1 cellular context compared by ENCODE assay signal in the genomic region with DNA sequence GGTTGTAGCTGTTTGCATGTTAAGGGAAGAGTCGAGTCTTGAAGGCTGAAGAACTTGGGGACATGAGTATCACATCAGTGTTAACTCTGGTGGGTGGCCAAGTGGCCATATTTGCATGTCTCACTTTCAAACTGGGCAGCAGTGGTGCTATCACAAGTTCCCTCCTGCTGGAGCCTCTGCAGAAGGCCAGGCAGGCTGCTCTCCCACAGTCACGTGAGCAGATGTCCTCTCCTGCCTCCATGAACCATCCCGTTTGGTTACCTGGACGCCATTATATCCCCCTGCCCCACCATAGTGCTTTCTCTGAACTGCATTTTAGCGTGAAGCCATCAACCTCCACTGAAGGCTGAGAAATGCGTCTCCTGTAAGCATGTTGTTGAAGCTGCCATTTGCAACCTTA.
TF ChIP-seq lines count a peak whose summit lies in the region.

No MANE protein-coding gene starts in this region.

TF ChIP-seq in HepG2, 621 proteins besides CTCF, POLR2A, EP300 and RAD21 (continued from another document):
- TF ChIP-seq, protein P1, sequence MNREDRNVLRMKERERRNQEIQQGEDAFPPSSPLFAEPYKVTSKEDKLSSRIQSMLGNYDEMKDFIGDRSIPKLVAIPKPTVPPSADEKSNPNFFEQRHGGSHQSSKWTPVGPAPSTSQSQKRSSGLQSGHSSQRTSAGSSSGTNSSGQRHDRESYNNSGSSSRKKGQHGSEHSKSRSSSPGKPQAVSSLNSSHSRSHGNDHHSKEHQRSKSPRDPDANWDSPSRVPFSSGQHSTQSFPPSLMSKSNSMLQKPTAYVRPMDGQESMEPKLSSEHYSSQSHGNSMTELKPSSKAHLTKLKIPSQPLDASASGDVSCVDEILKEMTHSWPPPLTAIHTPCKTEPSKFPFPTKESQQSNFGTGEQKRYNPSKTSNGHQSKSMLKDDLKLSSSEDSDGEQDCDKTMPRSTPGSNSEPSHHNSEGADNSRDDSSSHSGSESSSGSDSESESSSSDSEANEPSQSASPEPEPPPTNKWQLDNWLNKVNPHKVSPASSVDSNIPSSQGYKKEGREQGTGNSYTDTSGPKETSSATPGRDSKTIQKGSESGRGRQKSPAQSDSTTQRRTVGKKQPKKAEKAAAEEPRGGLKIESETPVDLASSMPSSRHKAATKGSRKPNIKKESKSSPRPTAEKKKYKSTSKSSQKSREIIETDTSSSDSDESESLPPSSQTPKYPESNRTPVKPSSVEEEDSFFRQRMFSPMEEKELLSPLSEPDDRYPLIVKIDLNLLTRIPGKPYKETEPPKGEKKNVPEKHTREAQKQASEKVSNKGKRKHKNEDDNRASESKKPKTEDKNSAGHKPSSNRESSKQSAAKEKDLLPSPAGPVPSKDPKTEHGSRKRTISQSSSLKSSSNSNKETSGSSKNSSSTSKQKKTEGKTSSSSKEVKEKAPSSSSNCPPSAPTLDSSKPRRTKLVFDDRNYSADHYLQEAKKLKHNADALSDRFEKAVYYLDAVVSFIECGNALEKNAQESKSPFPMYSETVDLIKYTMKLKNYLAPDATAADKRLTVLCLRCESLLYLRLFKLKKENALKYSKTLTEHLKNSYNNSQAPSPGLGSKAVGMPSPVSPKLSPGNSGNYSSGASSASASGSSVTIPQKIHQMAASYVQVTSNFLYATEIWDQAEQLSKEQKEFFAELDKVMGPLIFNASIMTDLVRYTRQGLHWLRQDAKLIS (CRISPR knock-in tag; IDR thresholded peaks at IDR 0.05), result no peak
- TF ChIP-seq ZNF367 (CRISPR knock-in tag; IDR thresholded peaks at IDR 0.05; ENCODE audit: borderline replicate concordance), result no peak
- TF ChIP-seq IKZF1 (IDR thresholded peaks at IDR 0.05), result no peak
- no peak for TF ChIP-seq ELF4 (CRISPR knock-in tag; IDR thresholded peaks at IDR 0.05; ENCODE audit: borderline replicate concordance)
- TF ChIP-seq NFE2L2 (IDR thresholded peaks at IDR 0.05; ENCODE audit: low read length), result no peak
- no peak for TF ChIP-seq HNF4A (CRISPR knock-in tag; IDR thresholded peaks at IDR 0.05)
- no peak for TF ChIP-seq CREM (IDR thresholded peaks at IDR 0.05)
- TF ChIP-seq CREM (CRISPR knock-in tag; IDR thresholded peaks at IDR 0.05), result no peak
- no peak for TF ChIP-seq SMAD9 (CRISPR knock-in tag; IDR thresholded peaks at IDR 0.05)
- TF ChIP-seq ZBTB43 (CRISPR knock-in tag; conservative IDR thresholded peaks at IDR 0.05), result no peak
- TF ChIP-seq, protein P2, sequence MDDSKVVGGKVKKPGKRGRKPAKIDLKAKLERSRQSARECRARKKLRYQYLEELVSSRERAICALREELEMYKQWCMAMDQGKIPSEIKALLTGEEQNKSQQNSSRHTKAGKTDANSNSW (CRISPR knock-in tag; IDR thresholded peaks at IDR 0.05; ENCODE audit: borderline replicate concordance), result no peak
- TF ChIP-seq ZNF781 (CRISPR knock-in tag; IDR thresholded peaks at IDR 0.05; ENCODE audit: borderline replicate concordance, not compliant biosample characterization), result no peak
- TF ChIP-seq GPBP1L1 (CRISPR knock-in tag; IDR thresholded peaks at IDR 0.05), result no peak
